ENCODE assay signal across 14 cellular contexts in genomic region chr5:149424371-149425315, GRCh38. TPM values are rescaled to one million over a fixed set of nuclear protein-coding genes. Genes with fewer than 3 reads are reported as not detected.
DNase-seq lines count a peak whose midpoint lies in the region; ATAC-seq and TF ChIP-seq lines count a peak whose summit lies in the region.
"Had no signal": no experiment of that assay in that cellular context is flagged by ENCODE, and none has a peak within 500 bp of the region (broad histone marks: within the 10 kb centered on the region; RNA-seq: fewer than 3 reads in every experiment).

No MANE protein-coding gene starts in this region.

- TF ChIP-seq POLR2A in adrenal gland (IDR thresholded peaks at IDR 0.05) (no peak), uterus (IDR thresholded peaks at IDR 0.05) (no peak)

- TF ChIP-seq CTCF in adrenal gland (IDR thresholded peaks at IDR 0.05) (no peak), nephron (IDR thresholded peaks at IDR 0.05; ENCODE audit: unreplicated experiment in 3 of 3) (no peak), uterus (IDR thresholded peaks at IDR 0.05) (no peak)

- H3K4me3 Mint-ChIP-seq in nephron, result peak overlapping the region; percentile 60 to 77 (median 67)
- H3K4me3 Mint-ChIP-seq in activated CD4-positive, alpha-beta T cell treated with anti-CD3 and anti-CD28 coated beads for 36 hours, result no peak overlapping the region
- H3K4me3 Mint-ChIP-seq: activated CD4-positive, alpha-beta memory T cell treated with anti-CD3 and anti-CD28 coated beads, Interleukin-2, amount 10 ng/mL, durations not matched to agents 7 days and 5 days; dendritic cell treated with granulocyte-macrophage colony-stimulating factor and Interleukin-4, amounts not matched to agents 40 ng/mL and 50 ng/mL, for 4 days; T-helper 1 cell treated with Interleukin-12 subunit alpha and Interleukin-12 subunit beta and Interleukin-4 antibody, amounts not matched to agents 30 μg/mL and 1 μg/mL, for 36 hours had no signal

- no peaks in the 10 kb centered on the region for H3K27me3 Mint-ChIP-seq in nephron (ENCODE audit: low read depth)
- no peaks in the 10 kb centered on the region for H3K27me3 Mint-ChIP-seq in activated CD4-positive, alpha-beta T cell treated with anti-CD3 and anti-CD28 coated beads for 36 hours

- no peak for DNase-seq in adrenal gland
- no peak for DNase-seq in Right ventricle myocardium superior
- DNase-seq in uterus, result no peak
- no peak for DNase-seq in activated CD4-positive, alpha-beta T cell treated with anti-CD3 and anti-CD28 coated beads for 36 hours
- DNase-seq: activated CD4-positive, alpha-beta memory T cell treated with anti-CD3 and anti-CD28 coated beads, Interleukin-2, amount 10 ng/mL, durations not matched to agents 7 days and 5 days; activated naive CD4-positive, alpha-beta T cell treated with Interleukin-2 at 50 U/mL for 16 hours; COR-L47 had no signal

- H3K36me3 ChIP-seq in adrenal gland (replicated peaks in 1 of 2) (peaks cover 0 to 17% of the 10 kb centered on the region in 2 donors), uterus (no peaks in the 10 kb centered on the region)

- H3K9me3 Mint-ChIP-seq in nephron, result no peaks in the 10 kb centered on the region
- H3K9me3 Mint-ChIP-seq in activated CD4-positive, alpha-beta T cell treated with anti-CD3 and anti-CD28 coated beads for 36 hours (ENCODE audit: low read depth), result no peaks in the 10 kb centered on the region
- H3K9me3 Mint-ChIP-seq: activated CD4-positive, alpha-beta memory T cell treated with anti-CD3 and anti-CD28 coated beads, Interleukin-2, amount 10 ng/mL, durations not matched to agents 7 days and 5 days; dendritic cell treated with granulocyte-macrophage colony-stimulating factor and Interleukin-4, amounts not matched to agents 40 ng/mL and 50 ng/mL, for 4 days; T-helper 1 cell treated with Interleukin-12 subunit alpha and Interleukin-12 subunit beta and Interleukin-4 antibody, amounts not matched to agents 30 μg/mL and 1 μg/mL, for 36 hours had no signal

- CTCF ChIA-PET in activated CD4-positive, alpha-beta T cell treated with anti-CD3 and anti-CD28 coated beads for 36 hours (lab: Charles Lee), result interaction anchor here (0.6 to 1.5 kb wide), 4 partner anchors 14 to 1132 kb away, joined by 3 to 5 read pairs (median 4); no protein-coding TSS in a partner anchor

- H3K4me3 ChIP-seq in adrenal gland (no peak overlapping the region), uterus (no peak overlapping the region)
- H3K4me3 ChIP-seq: psoas muscle had no signal

- peak; percentile 45 for ATAC-seq in Right ventricle myocardium superior (ENCODE audit: poor library complexity)
- no peak for ATAC-seq in HG03442 (IDR thresholded peaks at IDR 0.05; ENCODE audit: unreplicated experiment)
- no peak for ATAC-seq in GM21447 (IDR thresholded peaks at IDR 0.05; ENCODE audit: unreplicated experiment)
- no peak for ATAC-seq in activated CD4-positive, alpha-beta T cell treated with anti-CD3 and anti-CD28 coated beads for 36 hours
- ATAC-seq: psoas muscle had no signal

- WGBS in adrenal gland, 4 donors, result 55 to 73% (median 61%) methylated on average over 7 to 10 of the region's 10 CpGs

- H3K36me3 Mint-ChIP-seq in nephron (ENCODE audit: low read depth), result peaks cover 57% of the 10 kb centered on the region
- H3K36me3 Mint-ChIP-seq in activated CD4-positive, alpha-beta T cell treated with anti-CD3 and anti-CD28 coated beads for 36 hours (ENCODE audit: low read depth), result no peaks in the 10 kb centered on the region

- POLR2A ChIA-PET in activated CD4-positive, alpha-beta T cell treated with anti-CD3 and anti-CD28 coated beads for 36 hours (lab: Charles Lee), result no interaction called here

- peaks cover 59% of the 10 kb centered on the region for H3K4me1 Mint-ChIP-seq in nephron
- peaks cover 15% of the 10 kb centered on the region for H3K4me1 Mint-ChIP-seq in activated CD4-positive, alpha-beta T cell treated with anti-CD3 and anti-CD28 coated beads for 36 hours

- peak overlapping the region; percentile 94 to 98 (median 94) for H3K27ac Mint-ChIP-seq in nephron
- no peak overlapping the region for H3K27ac Mint-ChIP-seq in activated CD4-positive, alpha-beta T cell treated with anti-CD3 and anti-CD28 coated beads for 36 hours
- H3K27ac Mint-ChIP-seq: activated CD4-positive, alpha-beta memory T cell treated with anti-CD3 and anti-CD28 coated beads, Interleukin-2, amount 10 ng/mL, durations not matched to agents 7 days and 5 days; dendritic cell treated with granulocyte-macrophage colony-stimulating factor and Interleukin-4, amounts not matched to agents 40 ng/mL and 50 ng/mL, for 4 days; T-helper 1 cell treated with Interleukin-12 subunit alpha and Interleukin-12 subunit beta and Interleukin-4 antibody, amounts not matched to agents 30 μg/mL and 1 μg/mL, for 36 hours had no signal

- intact Hi-C loops in adrenal gland (cut with DNase I) (no loop called here), Right ventricle myocardium superior (cut with DNase I) (loop anchor here (5.0 kb wide), 1 partner anchor 37 kb away; no protein-coding TSS in a partner anchor), uterus (cut with DNase I; ENCODE audit: low total_unique reads) (no loop called here)
- intact Hi-C loops in activated CD4-positive, alpha-beta T cell treated with anti-CD3 and anti-CD28 coated beads for 36 hours (cut with DNase I, micrococcal nuclease), result no loop called here

- peaks cover 45 to 90% of the 10 kb centered on the region in 2 donors for H3K4me1 ChIP-seq in adrenal gland (replicated peaks in 1 of 2)
- H3K4me1 ChIP-seq in uterus, result peaks cover 15 to 16% of the 10 kb centered on the region in 2 donors

- H3K27ac ChIP-seq in adrenal gland, result peak overlapping the region in 4 of 5 donors; percentile 79 to 96 (median 90)
- H3K27ac ChIP-seq in uterus, result peak overlapping the region; percentile 99

- H3K9me3 ChIP-seq in adrenal gland (replicated peaks in 1 of 3) (no peaks in the 10 kb centered on the region), uterus (no peaks in the 10 kb centered on the region)
- H3K9me3 ChIP-seq: psoas muscle had no signal

- H3K27me3 ChIP-seq in adrenal gland (no peaks in the 10 kb centered on the region), uterus (no peaks in the 10 kb centered on the region)

RNA-seq across cellular contexts. Expression of gene IL17B, which starts 45.6 kb away (rescaled TPM):
- 1 to 10 TPM in 7 of 8 donors, not detected in 1; 1.6 to 6.1 (median 2.9) TPM for total RNA-seq in adrenal gland
- 1 to 10 TPM; 1.5 to 9.7 (median 2.8) TPM for polyA plus RNA-seq in adrenal gland
- total RNA-seq in Right ventricle myocardium superior, result not detected
- total RNA-seq in uterus, result 1 to 10 TPM in 2 of 4 donors, not detected in 2; 1.6 to 2.3 TPM
- not detected for total RNA-seq in activated CD4-positive, alpha-beta T cell treated with anti-CD3 and anti-CD28 coated beads for 36 hours
- total RNA-seq: activated CD4-positive, alpha-beta memory T cell treated with anti-CD3 and anti-CD28 coated beads, Interleukin-2, amount 10 ng/mL, durations not matched to agents 7 days and 5 days; subcutaneous adipose tissue had no signal
